Comparison of ENCODE assay signal across 8 cellular contexts in the genomic region with DNA sequence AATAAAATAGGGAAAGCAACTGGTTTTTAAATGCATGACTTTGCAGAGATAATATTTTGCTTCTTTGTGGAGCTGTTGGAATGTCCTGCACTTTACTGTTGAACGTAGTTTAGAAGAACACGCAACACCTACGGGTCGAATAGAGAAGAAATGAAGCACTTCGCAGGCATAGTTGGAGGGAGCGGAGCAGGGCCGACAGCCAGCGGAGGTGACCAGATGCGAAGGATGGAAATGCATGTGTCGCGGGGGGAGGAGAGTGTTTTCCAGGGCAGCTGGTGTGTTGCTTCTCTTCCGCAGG. TPM values are rescaled to one million over a fixed set of nuclear protein-coding genes. Genes with fewer than 3 reads are reported as not detected.
DNase-seq lines count a peak whose midpoint lies in the region; ATAC-seq and TF ChIP-seq lines count a peak whose summit lies in the region.

No MANE protein-coding gene starts in this region.

- no peaks in the 10 kb centered on the region for H3K27me3 ChIP-seq in Karpas-422 (ENCODE audit: low read length)

- peaks cover 52% of the 10 kb centered on the region for H3K4me1 Mint-ChIP-seq in activated CD8-positive, alpha-beta T cell treated with anti-CD3 and anti-CD28 coated beads for 36 hours (ENCODE audit: low read depth)
- peaks cover 35% of the 10 kb centered on the region for H3K4me1 Mint-ChIP-seq in glutamatergic neuron (ENCODE audit: low read depth, unreplicated experiment)

- H3K9me3 Mint-ChIP-seq in activated CD8-positive, alpha-beta T cell treated with anti-CD3 and anti-CD28 coated beads for 36 hours: no peaks in the 10 kb centered on the region
- peaks cover 9% of the 10 kb centered on the region for H3K9me3 Mint-ChIP-seq in glutamatergic neuron (ENCODE audit: unreplicated experiment)

- peaks cover 54% of the 10 kb centered on the region for H3K79me2 ChIP-seq in Karpas-422 (ENCODE audit: low read length)

- H3K27me3 Mint-ChIP-seq in activated CD8-positive, alpha-beta T cell treated with anti-CD3 and anti-CD28 coated beads for 36 hours: no peaks in the 10 kb centered on the region
- H3K27me3 Mint-ChIP-seq in glutamatergic neuron (ENCODE audit: unreplicated experiment): peaks cover 11% of the 10 kb centered on the region

- peak; percentile 22 for TF ChIP-seq CTCF in activated CD8-positive, alpha-beta T cell treated with anti-CD3 and anti-CD28 coated beads for 36 hours (IDR thresholded peaks at IDR 0.05)
- TF ChIP-seq CTCF in glutamatergic neuron (IDR thresholded peaks at IDR 0.05; ENCODE audit: partially characterized antibody, unreplicated experiment) (no peak), retinal pigment epithelial cell (conservative IDR thresholded peaks at IDR 0.05; ENCODE audit: low read depth, low read length) (no peak)

- H3K36me3 Mint-ChIP-seq in activated CD8-positive, alpha-beta T cell treated with anti-CD3 and anti-CD28 coated beads for 36 hours (ENCODE audit: low read depth): peaks cover 31% of the 10 kb centered on the region
- peaks cover 5% of the 10 kb centered on the region for H3K36me3 Mint-ChIP-seq in glutamatergic neuron (ENCODE audit: unreplicated experiment)

- H3K9ac ChIP-seq in Karpas-422 (ENCODE audit: low read length): peak overlapping the region; percentile 95

- no peak overlapping the region for H2AFZ ChIP-seq in Karpas-422 (ENCODE audit: low read length)

- CTCF ChIA-PET in activated CD8-positive, alpha-beta T cell treated with anti-CD3 and anti-CD28 coated beads for 36 hours (lab: Charles Lee): interaction anchor here (0.7 to 2.4 kb wide), 10 partner anchors 11 to 230 kb away, joined by 3 to 11 read pairs (median 4); no protein-coding TSS in a partner anchor

- peaks cover 39% of the 10 kb centered on the region for H3K4me1 ChIP-seq in Karpas-422 (ENCODE audit: low read length)

- H3K4me3 ChIP-seq in Karpas-422 (ENCODE audit: low read length): peak overlapping the region; percentile 97
- H3K4me3 ChIP-seq in retinal pigment epithelial cell (ENCODE audit: low read length): peak overlapping the region; percentile 74

- POLR2A ChIA-PET in activated CD8-positive, alpha-beta T cell treated with anti-CD3 and anti-CD28 coated beads for 36 hours (lab: Charles Lee): interaction anchor here (0.8 to 2.1 kb wide), 6 partner anchors 8 to 206 kb away, joined by 3 to 10 read pairs (median 4); partner anchors contain the start of gene CEBPA

- no peaks in the 10 kb centered on the region for H3K36me3 ChIP-seq in Karpas-422 (ENCODE audit: insufficient read depth, low read length)

- peaks cover 38% of the 10 kb centered on the region; the same call in 1 of the 2 replicates for H4K20me1 ChIP-seq in Karpas-422 (ENCODE audit: insufficient read depth, low read depth, low read length)

- no peaks in the 10 kb centered on the region for H3K9me3 ChIP-seq in Karpas-422 (ENCODE audit: low read length)

- TF ChIP-seq POLR2A in GM18505 (IDR thresholded peaks at IDR 0.05; ENCODE audit: borderline replicate concordance, extremely low read depth, insufficient read depth, insufficient read length): no peak

- DNase-seq in COLO668 (lab: John Stamatoyannopoulos, UW; ENCODE audit: unreplicated experiment) (peak; percentile 21), Karpas-422 (peak; percentile 69), glutamatergic neuron (no peak), retinal pigment epithelial cell (ENCODE audit: low read depth) (no peak), iPS-NIHi7 (ENCODE audit: extremely low spot score) (no peak)
- DNase-seq in activated CD8-positive, alpha-beta T cell treated with anti-CD3 and anti-CD28 coated beads for 36 hours: peak; percentile 16

- H3K27ac Mint-ChIP-seq in activated CD8-positive, alpha-beta T cell treated with anti-CD3 and anti-CD28 coated beads for 36 hours: peak overlapping the region; percentile 62
- H3K27ac Mint-ChIP-seq in glutamatergic neuron (ENCODE audit: unreplicated experiment): peak overlapping the region; percentile 96

- ATAC-seq in activated CD8-positive, alpha-beta T cell treated with anti-CD3 and anti-CD28 coated beads for 36 hours: no peak
- no peak for ATAC-seq in GM18505 (IDR thresholded peaks at IDR 0.05; ENCODE audit: unreplicated experiment)
- ATAC-seq in HG03280 (IDR thresholded peaks at IDR 0.05; ENCODE audit: unreplicated experiment): no peak

- H3K4me2 ChIP-seq in Karpas-422 (ENCODE audit: low read depth, low read length, poor library complexity, severe bottlenecking): peak overlapping the region; percentile 87

- peak overlapping the region; percentile 84 for H3K4me3 Mint-ChIP-seq in activated CD8-positive, alpha-beta T cell treated with anti-CD3 and anti-CD28 coated beads for 36 hours
- H3K4me3 Mint-ChIP-seq in glutamatergic neuron (ENCODE audit: unreplicated experiment): peak overlapping the region; percentile 94

- H3K9me2 ChIP-seq in Karpas-422 (replicated peaks; ENCODE audit: insufficient read depth, low read length): no peaks in the 10 kb centered on the region

- intact Hi-C loops in activated CD8-positive, alpha-beta T cell treated with anti-CD3 and anti-CD28 coated beads for 36 hours (cut with micrococcal nuclease): no loop called here

- peak overlapping the region; percentile 73 for H3K27ac ChIP-seq in Karpas-422 (ENCODE audit: low read length)

RNA-seq across cellular contexts. Expression of gene CEBPG, which starts 0.8 kb away (rescaled TPM):
- 42.7 and 47.3 TPM in 2 replicates for total RNA-seq in Karpas-422 (2014; rRNA removed; shearing (Covaris generic); ENCODE audit: low replicate concordance)
- total RNA-seq in activated CD8-positive, alpha-beta T cell treated with anti-CD3 and anti-CD28 coated beads for 36 hours: 10 to 100 TPM; 28.3 to 30.1 TPM
- total RNA-seq in glutamatergic neuron (ENCODE audit: unreplicated experiment): 75.1 TPM

Comparison
In these comparisons a context has a peak if more than half of its experiments do, and no peak if none do; other contexts are left out.
1. DNase-seq: peak in COLO668 (single experiment), Karpas-422 (single experiment) and activated CD8-positive, alpha-beta T cell treated with anti-CD3 and anti-CD28 coated beads for 36 hours (single experiment); none in glutamatergic neuron (single experiment), retinal pigment epithelial cell (single experiment) and iPS-NIHi7 (single experiment).